15 cellular contexts compared by ENCODE assay signal in genomic region chr7:100093498-100093897, GRCh38. TPM values are rescaled to one million over a fixed set of nuclear protein-coding genes. Genes with fewer than 3 reads are reported as not detected.
DNase-seq lines count a peak whose midpoint lies in the region; TF ChIP-seq lines count a peak whose summit lies in the region.
"Had no signal": no experiment of that assay in that cellular context is flagged by ENCODE, and none has a peak within 500 bp of the region (broad histone marks: within the 10 kb centered on the region; RNA-seq: fewer than 3 reads in every experiment).

No MANE protein-coding gene starts in this region.

- TF ChIP-seq CTCF in neutrophil (IDR thresholded peaks at IDR 0.05) (no peak), esophagus squamous epithelium (IDR thresholded peaks at IDR 0.05) (no peak)

- 56 to 60% methylated on average over 1 to 9 of the region's 13 CpGs for WGBS in esophagus squamous epithelium, 2 donors

- H3K9ac ChIP-seq in endocrine pancreas (ENCODE audit: control insufficient read depth, insufficient read depth, low read length): peak overlapping the region; percentile 15

- H3K27ac ChIP-seq in neutrophil (peak overlapping the region; percentile 13), esophagus squamous epithelium (no peak overlapping the region)
- H3K27ac ChIP-seq: vagina had no signal

- TF ChIP-seq POLR2A in GM19099 (IDR thresholded peaks at IDR 0.05; ENCODE audit: extremely low read depth, insufficient read length, low read depth) (peak; percentile 11), esophagus squamous epithelium (IDR thresholded peaks at IDR 0.05) (no peak)

- H3K4me1 ChIP-seq in endocrine pancreas (ENCODE audit: control insufficient read depth, insufficient read depth, low read length) (no peaks in the 10 kb centered on the region), neutrophil (ENCODE audit: control insufficient read depth in 1 of 2, insufficient read depth in 1 of 2, low read depth in 1 of 2, low read length in 1 of 2) (peaks cover 8 to 11% of the 10 kb centered on the region in 2 experiments), esophagus squamous epithelium (peaks cover 0 to 46% (median 10%) of the 10 kb centered on the region in 3 donors)

- DNase-seq in NCI-H69 (lab: John Stamatoyannopoulos, UW) (peak; percentile 35), AG08396 (ENCODE audit: low spot score) (no peak), esophagus squamous epithelium (lab: John Stamatoyannopoulos, UW) (no peak)
- no peak for DNase-seq in activated CD8-positive, alpha-beta memory T cell treated with anti-CD3 and anti-CD28 coated beads, Interleukin-2, amount 50 U/mL, for 4 hours
- DNase-seq: activated B cell treated with CpG ODN at 0.5 μM for 24 hours; NCI-H146; NCI-H446 treated with DMSO at 0.1 percent for 48 hours; small intestine; stimulated activated naive CD4-positive, alpha-beta T cell treated with Interleukin-2 at 50 U/mL for 16 hours had no signal

- intact Hi-C loops in esophagus squamous epithelium (cut with DNase I): no loop called here

- H3K27me3 ChIP-seq in endocrine pancreas (ENCODE audit: control insufficient read depth, insufficient read depth, low read length) (no peaks in the 10 kb centered on the region), neutrophil (no peaks in the 10 kb centered on the region), esophagus squamous epithelium (no peaks in the 10 kb centered on the region)
- H3K27me3 ChIP-seq: gastrocnemius medialis, vagina had no signal

- peaks cover 11% of the 10 kb centered on the region for H3K36me3 ChIP-seq in endocrine pancreas (ENCODE audit: control insufficient read depth, insufficient read depth, low read length)
- peaks cover 79% of the 10 kb centered on the region for H3K36me3 ChIP-seq in neutrophil
- H3K36me3 ChIP-seq in esophagus squamous epithelium: peaks cover 39 to 87% (median 70%) of the 10 kb centered on the region in 3 donors

- H3K4me3 ChIP-seq in endocrine pancreas (ENCODE audit: control insufficient read depth, insufficient read depth, low read length) (no peak overlapping the region), neutrophil (ENCODE audit: low read depth in 1 of 2, low read length in 1 of 2) (no peak overlapping the region), esophagus squamous epithelium (no peak overlapping the region)
- H3K4me3 ChIP-seq: gastrocnemius medialis, lung, vagina had no signal

- H3K9me3 ChIP-seq in endocrine pancreas (ENCODE audit: control insufficient read depth, low read length): no peaks in the 10 kb centered on the region
- no peaks in the 10 kb centered on the region for H3K9me3 ChIP-seq in neutrophil
- no peaks in the 10 kb centered on the region for H3K9me3 ChIP-seq in esophagus squamous epithelium
- H3K9me3 ChIP-seq: gastrocnemius medialis, vagina had no signal

RNA-seq across cellular contexts. Expression of gene COPS6, which starts 4.7 kb away (rescaled TPM):
- total RNA-seq in esophagus squamous epithelium: 10 to 100 TPM; 50.6 to 68.0 (median 62.2) TPM

RNA-seq across cellular contexts. Expression of gene MCM7, which starts 7.7 kb away (rescaled TPM):
- total RNA-seq in esophagus squamous epithelium: 10 to 100 TPM; 31.8 to 67.3 (median 63.1) TPM

RNA-seq across cellular contexts. Expression of gene AP4M1, which starts 7.9 kb away (rescaled TPM):
- total RNA-seq in esophagus squamous epithelium: 10 to 100 TPM in 2 of 4 donors, 1 to 10 TPM in 2; 8.1 to 26.1 (median 9.9) TPM

RNA-seq across cellular contexts. Expression of gene ZNF3, which starts 12.0 kb away (rescaled TPM):
- 10 to 100 TPM; 10.5 to 22.3 (median 12.2) TPM for total RNA-seq in esophagus squamous epithelium

RNA-seq across cellular contexts. Expression of gene TAF6, which starts 25.7 kb away (rescaled TPM):
- total RNA-seq in esophagus squamous epithelium: 10 to 100 TPM; 24.4 to 40.6 (median 30.5) TPM
